ENCODE assay signal across 1 cellular context in the genomic region with DNA sequence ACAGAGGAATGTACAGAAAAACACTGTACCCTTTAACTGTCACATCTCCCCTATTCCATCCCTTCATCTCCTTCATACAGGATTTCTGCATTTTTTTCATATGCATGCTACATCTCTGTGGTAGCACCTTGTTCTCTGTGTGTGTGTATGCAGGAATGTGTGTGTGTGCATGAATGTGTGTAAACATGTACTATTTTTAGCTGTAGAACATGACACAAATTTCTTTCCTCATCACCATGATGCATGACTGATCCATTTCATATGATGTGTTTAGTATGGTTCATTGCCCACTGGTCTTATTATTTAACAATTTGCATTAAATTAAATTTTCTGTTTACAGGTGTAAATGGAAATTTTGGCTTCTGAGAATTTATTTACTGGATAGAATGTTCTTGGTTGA.
TF ChIP-seq lines count a peak whose summit lies in the region.

No MANE protein-coding gene starts in this region.

TF ChIP-seq in K562, 482 proteins besides CTCF, POLR2A, EP300 and RAD21 (continued from another document):
- TF ChIP-seq ZNF280B (CRISPR knock-in tag; IDR thresholded peaks at IDR 0.05) (no peak), ESRRA (IDR thresholded peaks at IDR 0.05; ENCODE audit: borderline replicate concordance, low read depth) (no peak), DIDO1 (tag; IDR thresholded peaks at IDR 0.05; ENCODE audit: low read depth) (no peak)
- TF ChIP-seq, protein P1, sequence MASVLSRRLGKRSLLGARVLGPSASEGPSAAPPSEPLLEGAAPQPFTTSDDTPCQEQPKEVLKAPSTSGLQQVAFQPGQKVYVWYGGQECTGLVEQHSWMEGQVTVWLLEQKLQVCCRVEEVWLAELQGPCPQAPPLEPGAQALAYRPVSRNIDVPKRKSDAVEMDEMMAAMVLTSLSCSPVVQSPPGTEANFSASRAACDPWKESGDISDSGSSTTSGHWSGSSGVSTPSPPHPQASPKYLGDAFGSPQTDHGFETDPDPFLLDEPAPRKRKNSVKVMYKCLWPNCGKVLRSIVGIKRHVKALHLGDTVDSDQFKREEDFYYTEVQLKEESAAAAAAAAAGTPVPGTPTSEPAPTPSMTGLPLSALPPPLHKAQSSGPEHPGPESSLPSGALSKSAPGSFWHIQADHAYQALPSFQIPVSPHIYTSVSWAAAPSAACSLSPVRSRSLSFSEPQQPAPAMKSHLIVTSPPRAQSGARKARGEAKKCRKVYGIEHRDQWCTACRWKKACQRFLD (CRISPR knock-in tag; IDR thresholded peaks at IDR 0.05): no peak
